Comparison of ENCODE assay signal across 1 cellular context in genomic region chr7:80881361-80881760, GRCh38.
TF ChIP-seq lines count a peak whose summit lies in the region.

No MANE protein-coding gene starts in this region.

TF ChIP-seq in A549, 52 proteins besides CTCF, POLR2A, EP300 and RAD21:
- TF ChIP-seq KDM1A (IDR thresholded peaks at IDR 0.05; ENCODE audit: low read depth), result no peak
- TF ChIP-seq, protein P1, sequence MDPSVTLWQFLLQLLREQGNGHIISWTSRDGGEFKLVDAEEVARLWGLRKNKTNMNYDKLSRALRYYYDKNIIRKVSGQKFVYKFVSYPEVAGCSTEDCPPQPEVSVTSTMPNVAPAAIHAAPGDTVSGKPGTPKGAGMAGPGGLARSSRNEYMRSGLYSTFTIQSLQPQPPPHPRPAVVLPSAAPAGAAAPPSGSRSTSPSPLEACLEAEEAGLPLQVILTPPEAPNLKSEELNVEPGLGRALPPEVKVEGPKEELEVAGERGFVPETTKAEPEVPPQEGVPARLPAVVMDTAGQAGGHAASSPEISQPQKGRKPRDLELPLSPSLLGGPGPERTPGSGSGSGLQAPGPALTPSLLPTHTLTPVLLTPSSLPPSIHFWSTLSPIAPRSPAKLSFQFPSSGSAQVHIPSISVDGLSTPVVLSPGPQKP (IDR thresholded peaks at IDR 0.05; ENCODE audit: low read depth, low read length), result no peak
- no peak for TF ChIP-seq SREBF2 (IDR thresholded peaks at IDR 0.05)
- TF ChIP-seq CBX8 (IDR thresholded peaks at IDR 0.05), result no peak
- TF ChIP-seq, protein P2, sequence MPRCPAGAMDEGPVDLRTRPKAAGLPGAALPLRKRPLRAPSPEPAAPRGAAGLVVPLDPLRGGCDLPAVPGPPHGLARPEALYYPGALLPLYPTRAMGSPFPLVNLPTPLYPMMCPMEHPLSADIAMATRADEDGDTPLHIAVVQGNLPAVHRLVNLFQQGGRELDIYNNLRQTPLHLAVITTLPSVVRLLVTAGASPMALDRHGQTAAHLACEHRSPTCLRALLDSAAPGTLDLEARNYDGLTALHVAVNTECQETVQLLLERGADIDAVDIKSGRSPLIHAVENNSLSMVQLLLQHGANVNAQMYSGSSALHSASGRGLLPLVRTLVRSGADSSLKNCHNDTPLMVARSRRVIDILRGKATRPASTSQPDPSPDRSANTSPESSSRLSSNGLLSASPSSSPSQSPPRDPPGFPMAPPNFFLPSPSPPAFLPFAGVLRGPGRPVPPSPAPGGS (IDR thresholded peaks at IDR 0.05), result no peak
- no peak for TF ChIP-seq CHD2 (IDR thresholded peaks at IDR 0.05; ENCODE audit: low read length, partially characterized antibody)
- no peak for TF ChIP-seq ZFP36 (IDR thresholded peaks at IDR 0.05; ENCODE audit: borderline replicate concordance, partially characterized antibody)
- no peak for TF ChIP-seq NR3C1 (IDR thresholded peaks at IDR 0.05)
- no peak for TF ChIP-seq EHF (CRISPR knock-in tag; IDR thresholded peaks at IDR 0.05)
- TF ChIP-seq HOXB5 (CRISPR knock-in tag; IDR thresholded peaks at IDR 0.05), result no peak
